In genomic region chr7:96737545-96738050, GRCh38 we compare ENCODE assay signal across 3 cellular contexts.
TF ChIP-seq lines count a peak whose summit lies in the region.

No MANE protein-coding gene starts in this region.

TF ChIP-seq in SK-N-SH, 30 proteins besides CTCF, POLR2A, EP300 and RAD21 (continues in another document):
- TF ChIP-seq PBX3 (IDR thresholded peaks at IDR 0.05), result no peak
- no peak for TF ChIP-seq MXI1 (IDR thresholded peaks at IDR 0.05; ENCODE audit: low read depth, low read length)
- TF ChIP-seq USF2 (IDR thresholded peaks at IDR 0.05; ENCODE audit: borderline replicate concordance, low read depth, low read length), result no peak
- TF ChIP-seq SMC3 (IDR thresholded peaks at IDR 0.05; ENCODE audit: low read depth, low read length), result no peak
- no peak for TF ChIP-seq TAF1 (IDR thresholded peaks at IDR 0.05; ENCODE audit: borderline replicate concordance, low read depth, low read length)
- no peak for TF ChIP-seq YY1 (IDR thresholded peaks at IDR 0.05; ENCODE audit: low read depth)
- no peak for TF ChIP-seq MAX (IDR thresholded peaks at IDR 0.05; ENCODE audit: low read depth)
- no peak for TF ChIP-seq CHD2 (IDR thresholded peaks at IDR 0.05; ENCODE audit: low read length, partially characterized antibody)
- TF ChIP-seq IRF3 (IDR thresholded peaks at IDR 0.05; ENCODE audit: low read depth, low read length), result no peak
- TF ChIP-seq RXRA (IDR thresholded peaks at IDR 0.05; ENCODE audit: borderline replicate concordance, low read depth), result no peak
- TF ChIP-seq FOXM1 (IDR thresholded peaks at IDR 0.05; ENCODE audit: low read depth), result no peak
- TF ChIP-seq ZBTB33 (IDR thresholded peaks at IDR 0.05; ENCODE audit: borderline replicate concordance, low read depth), result no peak
- TF ChIP-seq NFIC (IDR thresholded peaks at IDR 0.05; ENCODE audit: borderline replicate concordance), result no peak
- TF ChIP-seq RCOR1 (IDR thresholded peaks at IDR 0.05; ENCODE audit: low read length), result no peak
- no peak for TF ChIP-seq TCF12 (IDR thresholded peaks at IDR 0.05)

TF ChIP-seq in SK-N-SH treated with all-trans-retinoic acid at 6 μM for 48 hours, 23 proteins besides CTCF, POLR2A, EP300 and RAD21 (continued from another document):
- TF ChIP-seq TSHZ2 (CRISPR knock-in tag; IDR thresholded peaks at IDR 0.05), result no peak
- no peak for TF ChIP-seq ESRRG (CRISPR knock-in tag; IDR thresholded peaks at IDR 0.05)
- TF ChIP-seq CREB5 (CRISPR knock-in tag; IDR thresholded peaks at IDR 0.05; ENCODE audit: low read depth), result no peak
- TF ChIP-seq TOX (CRISPR knock-in tag; IDR thresholded peaks at IDR 0.05; ENCODE audit: borderline replicate concordance), result no peak
- TF ChIP-seq CSRNP3 (CRISPR knock-in tag; IDR thresholded peaks at IDR 0.05), result no peak
TF ChIP-seq in SK-N-SH treated with all-trans-retinoic acid at 6 μM for 48 hours: peak in this region for 0.

TF ChIP-seq in H1, 55 proteins besides CTCF, POLR2A, EP300 and RAD21 (continued from another document):
- TF ChIP-seq CHD7 (IDR thresholded peaks at IDR 0.05; ENCODE audit: insufficient replicate concordance, low read length), result no peak
- TF ChIP-seq SRF (IDR thresholded peaks at IDR 0.05; ENCODE audit: low read depth, low read length), result no peak
- TF ChIP-seq BCL11A (IDR thresholded peaks at IDR 0.05; ENCODE audit: low read depth in 2 of 2, low read length in 2 of 2), result no peak
- no peak for TF ChIP-seq TBP (IDR thresholded peaks at IDR 0.05; ENCODE audit: low read depth, low read length)
- no peak for TF ChIP-seq SP4 (IDR thresholded peaks at IDR 0.05; ENCODE audit: low read length)
- TF ChIP-seq SIN3A (conservative IDR thresholded peaks at IDR 0.05 in 1 of 2, IDR thresholded peaks at IDR 0.05 in 1 of 2; ENCODE audit: low read depth in 1 of 2, low read length in 2 of 2), result no peak
- no peak for TF ChIP-seq TEAD4 (IDR thresholded peaks at IDR 0.05; ENCODE audit: low read depth, low read length)
- no peak for TF ChIP-seq CTBP2 (IDR thresholded peaks at IDR 0.05; ENCODE audit: borderline replicate concordance, insufficient read depth, insufficient read length, low read length)
- TF ChIP-seq HDAC2 (IDR thresholded peaks at IDR 0.05; ENCODE audit: borderline replicate concordance in 1 of 2, low read depth in 2 of 2, low read length in 2 of 2), result no peak
- TF ChIP-seq KDM4A (IDR thresholded peaks at IDR 0.05; ENCODE audit: low read depth, low read length, severe bottlenecking), result no peak
- no peak for TF ChIP-seq RFX5 (IDR thresholded peaks at IDR 0.05; ENCODE audit: borderline replicate concordance, low read depth, low read length)
